In genomic region chr12:75922944-75923642, GRCh38 we compare ENCODE assay signal across 20 cellular contexts.
A peak's percentile ranks its signal among the peaks of the same experiment; 100 is the strongest.
DNase-seq lines count a peak whose midpoint lies in the region; ATAC-seq and TF ChIP-seq lines count a peak whose summit lies in the region.
"Had no signal": no experiment of that assay in that cellular context is flagged by ENCODE, and none has a peak within 500 bp of the region (broad histone marks: within the 10 kb centered on the region; RNA-seq: fewer than 3 reads in every experiment).

No MANE protein-coding gene starts in this region.

- H3K4me1 Mint-ChIP-seq in activated naive CD4-positive, alpha-beta T cell treated with anti-CD3 and anti-CD28 coated beads, Interleukin-2, amount 10 ng/mL, durations not matched to agents 7 days and 5 days: peaks cover 19% of the 10 kb centered on the region
- H3K4me1 Mint-ChIP-seq in activated CD8-positive, alpha-beta T cell treated with anti-CD3 and anti-CD28 coated beads, Interleukin-2, amount 10 ng/mL, durations not matched to agents 7 days and 5 days (ENCODE audit: low read depth): peaks cover 30% of the 10 kb centered on the region
- H3K4me1 Mint-ChIP-seq: CD14-positive monocyte had no signal

- no peak overlapping the region for H3K27ac ChIP-seq in esophagus muscularis mucosa (replicated peaks in 1 of 4)
- H3K27ac ChIP-seq: GM23248, HL-60 had no signal

- POLR2A ChIA-PET in activated CD8-positive, alpha-beta T cell treated with anti-CD3 and anti-CD28 coated beads, Interleukin-2, amount 10 ng/mL, durations not matched to agents 7 days and 5 days (lab: Charles Lee): interaction anchor here (1.0 to 1.9 kb wide), 3 partner anchors 11 to 108 kb away, joined by 4 to 5 read pairs (median 4); partner anchors contain the start of gene PHLDA1

- intact Hi-C loops in esophagus muscularis mucosa (cut with DNase I): no loop called here

- TF ChIP-seq POLR2A in esophagus muscularis mucosa (IDR thresholded peaks at IDR 0.05; ENCODE audit: low read depth): no peak

- DNase-seq in activated naive CD4-positive, alpha-beta T cell treated with anti-CD3 and anti-CD28 coated beads, Interleukin-2, amount 10 ng/mL, durations not matched to agents 7 days and 5 days: no peak
- no peak for DNase-seq in activated naive CD4-positive, alpha-beta T cell treated with anti-CD3 and anti-CD28 coated beads, Interleukin-2, amount 50 U/mL, for 16 hours
- DNase-seq in OCI-M1 (lab: John Stamatoyannopoulos, UW): peak; percentile 72
- no peak for DNase-seq in activated CD8-positive, alpha-beta T cell treated with anti-CD3 and anti-CD28 coated beads, Interleukin-2, amount 10 ng/mL, durations not matched to agents 7 days and 5 days
- peak; percentile 31 for DNase-seq in esophagus muscularis mucosa (ENCODE audit: extremely low spot score)
- no peak for DNase-seq in medulla oblongata (ENCODE audit: extremely low spot score)
- DNase-seq: ACHN, AML-193, COR-L47, GF-D8, GM23248, NCI-H1436, NCI-H2029, NCI-H2171 treated with DMSO at 0.1 percent for 48 hours, NCI-H524, Right ventricle myocardium superior had no signal

- TF ChIP-seq CTCF in esophagus muscularis mucosa (IDR thresholded peaks at IDR 0.05): no peak

- TF ChIP-seq EP300 in esophagus muscularis mucosa (IDR thresholded peaks at IDR 0.05): no peak

- no peak overlapping the region for H3K4me3 Mint-ChIP-seq in activated naive CD4-positive, alpha-beta T cell treated with anti-CD3 and anti-CD28 coated beads, Interleukin-2, amount 10 ng/mL, durations not matched to agents 7 days and 5 days
- peak overlapping the region; percentile 12 for H3K4me3 Mint-ChIP-seq in activated CD8-positive, alpha-beta T cell treated with anti-CD3 and anti-CD28 coated beads, Interleukin-2, amount 10 ng/mL, durations not matched to agents 7 days and 5 days
- H3K4me3 Mint-ChIP-seq: CD14-positive monocyte had no signal

- H3K9me3 Mint-ChIP-seq in activated naive CD4-positive, alpha-beta T cell treated with anti-CD3 and anti-CD28 coated beads, Interleukin-2, amount 10 ng/mL, durations not matched to agents 7 days and 5 days: peaks cover 27% of the 10 kb centered on the region
- H3K9me3 Mint-ChIP-seq in activated CD8-positive, alpha-beta T cell treated with anti-CD3 and anti-CD28 coated beads, Interleukin-2, amount 10 ng/mL, durations not matched to agents 7 days and 5 days (ENCODE audit: insufficient read depth): peaks cover 40% of the 10 kb centered on the region

- H3K36me3 ChIP-seq in esophagus muscularis mucosa: no peaks in the 10 kb centered on the region

- peaks cover 8% of the 10 kb centered on the region for H3K36me3 Mint-ChIP-seq in activated naive CD4-positive, alpha-beta T cell treated with anti-CD3 and anti-CD28 coated beads, Interleukin-2, amount 10 ng/mL, durations not matched to agents 7 days and 5 days
- peaks cover 40% of the 10 kb centered on the region for H3K36me3 Mint-ChIP-seq in activated CD8-positive, alpha-beta T cell treated with anti-CD3 and anti-CD28 coated beads, Interleukin-2, amount 10 ng/mL, durations not matched to agents 7 days and 5 days (ENCODE audit: low read depth)

- H3K27ac Mint-ChIP-seq in activated naive CD4-positive, alpha-beta T cell treated with anti-CD3 and anti-CD28 coated beads, Interleukin-2, amount 10 ng/mL, durations not matched to agents 7 days and 5 days: peak overlapping the region; percentile 3
- H3K27ac Mint-ChIP-seq in activated CD8-positive, alpha-beta T cell treated with anti-CD3 and anti-CD28 coated beads, Interleukin-2, amount 10 ng/mL, durations not matched to agents 7 days and 5 days: peak overlapping the region; percentile 86
- H3K27ac Mint-ChIP-seq: CD14-positive monocyte had no signal

- CTCF ChIA-PET in activated naive CD4-positive, alpha-beta T cell treated with anti-CD3 and anti-CD28 coated beads, Interleukin-2, amount 10 ng/mL, durations not matched to agents 7 days and 5 days (lab: Charles Lee): interaction anchor here (1.7 kb wide), 1 partner anchor 109 kb away, joined by 5 read pairs; the partner anchor contains the start of gene PHLDA1
- CTCF ChIA-PET in activated CD8-positive, alpha-beta T cell treated with anti-CD3 and anti-CD28 coated beads, Interleukin-2, amount 10 ng/mL, durations not matched to agents 7 days and 5 days (lab: Charles Lee): interaction anchor here (0.9 to 1.7 kb wide), 3 partner anchors 10 to 109 kb away, joined by 3 to 5 read pairs (median 3); partner anchors contain the start of gene PHLDA1

- H3K27me3 ChIP-seq in esophagus muscularis mucosa: no peaks in the 10 kb centered on the region

- peaks cover 0 to 8% (median 2%) of the 10 kb centered on the region in 4 donors for H3K9me3 ChIP-seq in esophagus muscularis mucosa

- peaks cover 28% of the 10 kb centered on the region for H3K27me3 Mint-ChIP-seq in activated naive CD4-positive, alpha-beta T cell treated with anti-CD3 and anti-CD28 coated beads, Interleukin-2, amount 10 ng/mL, durations not matched to agents 7 days and 5 days
- H3K27me3 Mint-ChIP-seq in activated CD8-positive, alpha-beta T cell treated with anti-CD3 and anti-CD28 coated beads, Interleukin-2, amount 10 ng/mL, durations not matched to agents 7 days and 5 days (ENCODE audit: low read depth): no peaks in the 10 kb centered on the region

- H3K4me1 ChIP-seq in esophagus muscularis mucosa: no peaks in the 10 kb centered on the region

- WGBS in esophagus muscularis mucosa: 88% methylated on average over 3 of the region's 3 CpGs

- H3K4me3 ChIP-seq in esophagus muscularis mucosa: no peak overlapping the region
- H3K4me3 ChIP-seq: GM23248 had no signal

- peak; percentile 83 for ATAC-seq in activated CD8-positive, alpha-beta T cell treated with anti-CD3 and anti-CD28 coated beads, Interleukin-2, amount 10 ng/mL, durations not matched to agents 7 days and 5 days
- ATAC-seq in HG03571 (IDR thresholded peaks at IDR 0.05; ENCODE audit: unreplicated experiment) (no peak), GM19023 (IDR thresholded peaks at IDR 0.05; ENCODE audit: unreplicated experiment) (no peak)

Comparison
In these comparisons a context has a peak if more than half of its experiments do, and no peak if none do; other contexts are left out.
1. DNase-seq: peak in OCI-M1 (single experiment) and esophagus muscularis mucosa (single experiment); none in activated naive CD4-positive, alpha-beta T cell treated with anti-CD3 and anti-CD28 coated beads, Interleukin-2, amount 10 ng/mL, durations not matched to agents 7 days and 5 days (single experiment), activated naive CD4-positive, alpha-beta T cell treated with anti-CD3 and anti-CD28 coated beads, Interleukin-2, amount 50 U/mL, for 16 hours (single experiment), activated CD8-positive, alpha-beta T cell treated with anti-CD3 and anti-CD28 coated beads, Interleukin-2, amount 10 ng/mL, durations not matched to agents 7 days and 5 days (single experiment) and medulla oblongata (single experiment).